Comparison of ENCODE assay signal across 8 cellular contexts in the genomic region with DNA sequence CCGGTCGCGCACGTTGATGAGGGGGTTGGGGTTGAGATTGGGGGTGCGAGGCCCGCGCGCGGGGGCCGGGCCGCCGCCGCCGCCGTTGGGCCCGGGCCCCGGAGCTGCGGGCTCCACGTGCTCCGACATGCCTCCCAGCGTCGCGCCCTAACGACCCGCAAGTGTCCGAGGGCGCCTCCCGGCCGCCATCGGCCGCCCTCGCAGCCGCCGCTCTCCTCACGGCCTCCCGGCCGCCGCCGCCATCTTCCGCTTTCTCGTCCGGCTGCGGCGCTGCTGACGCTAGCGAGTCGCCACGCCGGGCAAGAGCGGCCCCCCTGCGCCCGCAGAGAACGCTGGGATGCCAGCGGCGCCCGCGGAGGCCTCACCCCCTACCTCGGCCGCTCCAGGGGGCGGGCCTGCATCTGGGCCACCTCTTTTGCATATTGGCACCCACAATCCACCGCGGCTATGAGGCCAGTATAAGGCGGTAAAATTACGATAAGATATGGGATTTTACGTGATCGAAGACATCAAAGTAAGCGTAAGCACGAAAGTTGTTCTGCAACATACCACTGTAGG. TPM values are rescaled to one million over a fixed set of nuclear protein-coding genes. Genes with fewer than 3 reads are reported as not detected.
A peak's percentile ranks its signal among the peaks of the same experiment; 100 is the strongest.
DNase-seq lines count a peak whose midpoint lies in the region; ATAC-seq and TF ChIP-seq lines count a peak whose summit lies in the region.

A gene (minus strand): TSS at position 256 of the 558 bp plus-strand sequence. CDS start 127 bp downstream, at position 129.

- H3K27ac ChIP-seq in temporal lobe (ENCODE audit: low read depth, low read length), result peak within 1 kb of the TSS; percentile 91

- TF ChIP-seq POLR2A in GM10847 (IDR thresholded peaks at IDR 0.05; ENCODE audit: extremely low read depth, insufficient read length), result peak; percentile 80

- H3K36me3 Mint-ChIP-seq in activated naive CD4-positive, alpha-beta T cell treated with anti-CD3 and anti-CD28 coated beads, Interleukin-2, amount 50 U/mL, for 72 hours, result peaks cover 5 to 7% of the 10 kb centered on the region in 2 donors

- DNase-seq in NCI-H1105 treated with DMSO at 0.1 percent for 48 hours (lab: John Stamatoyannopoulos, UW) (peak; percentile 96), SKM-1 treated with dmso at 0.1 percent for 144 hours (lab: John Stamatoyannopoulos, UW; ENCODE audit: unreplicated experiment) (peak; percentile 94), globus pallidus (ENCODE audit: low spot score) (peak; percentile 98), omental fat pad (ENCODE audit: low spot score) (peak; percentile 93)
- DNase-seq in activated naive CD4-positive, alpha-beta T cell treated with anti-CD3 and anti-CD28 coated beads, Interleukin-2, amount 50 U/mL, for 72 hours (ENCODE audit: low spot score in 2 of 2), result peak; percentile 96 to 97

- TF ChIP-seq CTCF in omental fat pad (IDR thresholded peaks at IDR 0.05), result no peak

- H3K9me3 Mint-ChIP-seq in activated naive CD4-positive, alpha-beta T cell treated with anti-CD3 and anti-CD28 coated beads, Interleukin-2, amount 50 U/mL, for 72 hours, result no peaks in the 10 kb centered on the region

- ATAC-seq in HG02642 (IDR thresholded peaks at IDR 0.05; ENCODE audit: poor library complexity, unreplicated experiment) (peak; percentile 88), omental fat pad (ENCODE audit: low FRiP score) (peak; percentile 90)
- ATAC-seq in activated naive CD4-positive, alpha-beta T cell treated with anti-CD3 and anti-CD28 coated beads, Interleukin-2, amount 50 U/mL, for 72 hours, result peak; percentile 88 to 90

- peak within 1 kb of the TSS; percentile 99 to 100 for H3K27ac Mint-ChIP-seq in activated naive CD4-positive, alpha-beta T cell treated with anti-CD3 and anti-CD28 coated beads, Interleukin-2, amount 50 U/mL, for 72 hours

RNA-seq across cellular contexts. Expression of the gene that starts here (rescaled TPM):
- 100 to 1,000 TPM; 104 to 156 TPM for total RNA-seq in activated naive CD4-positive, alpha-beta T cell treated with anti-CD3 and anti-CD28 coated beads, Interleukin-2, amount 50 U/mL, for 72 hours
- total RNA-seq in omental fat pad, result 100 to 1,000 TPM; 112 to 164 (median 161) TPM
- total RNA-seq in temporal lobe, result 30.2 TPM

Comparison
In these comparisons a context has a peak if more than half of its experiments do, and no peak if none do; other contexts are left out.
1. Peak in every context shown above with its lines: DNase-seq, ATAC-seq and H3K27ac ChIP-seq.